In genomic region chr2:161139098-161139987, GRCh38 we compare ENCODE assay signal across 8 cellular contexts. TPM values are rescaled to one million over a fixed set of nuclear protein-coding genes. Genes with fewer than 3 reads are reported as not detected.
DNase-seq lines count a peak whose midpoint lies in the region; ATAC-seq and TF ChIP-seq lines count a peak whose summit lies in the region.

No MANE protein-coding gene starts in this region.

- no peaks in the 10 kb centered on the region for H3F3A ChIP-seq in GM23338 (replicated peaks; ENCODE audit: low read depth)

- no peak for TF ChIP-seq EP300 in ovary (IDR thresholded peaks at IDR 0.05)

- H3K4me3 ChIP-seq in ovary (no peak overlapping the region), GM23338 (no peak overlapping the region)

- no peaks in the 10 kb centered on the region for H3K9me3 ChIP-seq in ovary

- no peaks in the 10 kb centered on the region for H3K9me2 ChIP-seq in GM23338 (ENCODE audit: insufficient read depth)

- intact Hi-C loops in ovary (cut with DNase I), result no loop called here

- H3K27me3 Mint-ChIP-seq in T-helper 2 cell treated with Interferon-gamma antibody and Interleukin-4, amounts not matched to agents 5 μg/mL and 100 μg/mL, for 36 hours (ENCODE audit: low read depth), result no peaks in the 10 kb centered on the region
- H3K27me3 Mint-ChIP-seq in GM23338 (ENCODE audit: insufficient read depth, low read depth, poor library complexity), result peaks cover 4% of the 10 kb centered on the region

- no peak for TF ChIP-seq CTCF in ovary (IDR thresholded peaks at IDR 0.05)
- no peak for TF ChIP-seq CTCF in GM23338 (conservative IDR thresholded peaks at IDR 0.05; ENCODE audit: low read depth in 2 of 2)

- H3K36me3 Mint-ChIP-seq in T-helper 2 cell treated with Interferon-gamma antibody and Interleukin-4, amounts not matched to agents 5 μg/mL and 100 μg/mL, for 36 hours (ENCODE audit: low read depth), result peaks cover 32% of the 10 kb centered on the region
- no peaks in the 10 kb centered on the region for H3K36me3 Mint-ChIP-seq in GM23338 (ENCODE audit: low read depth)

- no peak overlapping the region for H3K4me2 ChIP-seq in GM23338

- H3K27me3 ChIP-seq in ovary (no peaks in the 10 kb centered on the region), GM23338 (ENCODE audit: insufficient read depth) (no peaks in the 10 kb centered on the region)

- WGBS in ovary, 3 donors, result 3 to 11% (median 10%) methylated on average over 3 of the region's 3 CpGs

- DNase-seq in GM04503 (ENCODE audit: low read depth) (peak; percentile 84), HCEC 1CT (peak; percentile 76), hepatic stellate cell (ENCODE audit: low spot score) (peak; percentile 19), ovary (no peak), GM23338 (ENCODE audit: low spot score) (no peak), hippocampal formation (lab: John Stamatoyannopoulos, UW) (no peak), NCI-H187 (lab: John Stamatoyannopoulos, UW) (no peak)
- DNase-seq in T-helper 2 cell treated with Interferon-gamma antibody and Interleukin-4, amounts not matched to agents 5 μg/mL and 100 μg/mL, for 36 hours (ENCODE audit: low spot score), result no peak

- no peak overlapping the region for H2AFZ ChIP-seq in GM23338

- ATAC-seq in GM23338, result no peak

- H3K4me1 Mint-ChIP-seq in T-helper 2 cell treated with Interferon-gamma antibody and Interleukin-4, amounts not matched to agents 5 μg/mL and 100 μg/mL, for 36 hours (ENCODE audit: low read depth), result peaks cover 56% of the 10 kb centered on the region
- peaks cover 21% of the 10 kb centered on the region for H3K4me1 Mint-ChIP-seq in GM23338

- no peaks in the 10 kb centered on the region for H3K79me2 ChIP-seq in GM23338 (replicated peaks; ENCODE audit: insufficient read depth)

- peak overlapping the region; percentile 90 for H3K4me3 Mint-ChIP-seq in T-helper 2 cell treated with Interferon-gamma antibody and Interleukin-4, amounts not matched to agents 5 μg/mL and 100 μg/mL, for 36 hours
- H3K4me3 Mint-ChIP-seq in GM23338, result no peak overlapping the region

- H3K27ac ChIP-seq in ovary (peak overlapping the region in 1 of 2 donors; percentile 10), GM23338 (ENCODE audit: low read depth) (no peak overlapping the region)

- H3K27ac Mint-ChIP-seq in T-helper 2 cell treated with Interferon-gamma antibody and Interleukin-4, amounts not matched to agents 5 μg/mL and 100 μg/mL, for 36 hours, result peak overlapping the region; percentile 82
- H3K27ac Mint-ChIP-seq in GM23338, result no peak overlapping the region

- H3K36me3 ChIP-seq in ovary (no peaks in the 10 kb centered on the region), GM23338 (ENCODE audit: insufficient read depth) (no peaks in the 10 kb centered on the region)

- TF ChIP-seq POLR2A in ovary (IDR thresholded peaks at IDR 0.05), result no peak

- no peaks in the 10 kb centered on the region for H4K20me1 ChIP-seq in GM23338 (replicated peaks; ENCODE audit: insufficient read depth)

- peaks cover 10% of the 10 kb centered on the region for H3K4me1 ChIP-seq in ovary (ENCODE audit: insufficient read depth)
- H3K4me1 ChIP-seq in GM23338 (ENCODE audit: insufficient read depth), result peaks cover 11% of the 10 kb centered on the region

- peaks cover 13% of the 10 kb centered on the region for H3K9me3 Mint-ChIP-seq in T-helper 2 cell treated with Interferon-gamma antibody and Interleukin-4, amounts not matched to agents 5 μg/mL and 100 μg/mL, for 36 hours
- H3K9me3 Mint-ChIP-seq in GM23338, result peaks cover 10% of the 10 kb centered on the region; the same call in 2 of the 3 replicates

TF ChIP-seq in GM23338, 12 proteins besides CTCF, POLR2A, EP300 and RAD21 (continues in another document):
- no peak for TF ChIP-seq EZH2 (IDR thresholded peaks at IDR 0.05; ENCODE audit: low read depth, unreplicated experiment)
- TF ChIP-seq POLR2AphosphoS5 (IDR thresholded peaks at IDR 0.05; ENCODE audit: low read depth), result no peak
- no peak for TF ChIP-seq NANOG (IDR thresholded peaks at IDR 0.05; ENCODE audit: borderline replicate concordance)
- TF ChIP-seq ETS1 (IDR thresholded peaks at IDR 0.05), result no peak
- no peak for TF ChIP-seq STAT1 (IDR thresholded peaks at IDR 0.05; ENCODE audit: unreplicated experiment)
- TF ChIP-seq ZNF462 (CRISPR knock-in tag; IDR thresholded peaks at IDR 0.05), result no peak
- no peak for TF ChIP-seq ZNF114 (CRISPR knock-in tag; IDR thresholded peaks at IDR 0.05)
- TF ChIP-seq ZNF331 (CRISPR knock-in tag; IDR thresholded peaks at IDR 0.05; ENCODE audit: low read depth), result no peak
- TF ChIP-seq JUNB (IDR thresholded peaks at IDR 0.05; ENCODE audit: unreplicated experiment), result no peak
- no peak for TF ChIP-seq EZH2phosphoT487 (IDR thresholded peaks at IDR 0.05; ENCODE audit: unreplicated experiment)

RNA-seq across cellular contexts. Expression of gene TANK, which starts 20.9 kb away (rescaled TPM):
- total RNA-seq in ovary, result 10 to 100 TPM; 34.6 to 99.8 (median 53.1) TPM
- 10 to 100 TPM; 31.4 to 38.8 TPM for polyA plus RNA-seq in ovary
- 22.2 and 27.7 TPM in 2 replicates for total RNA-seq in GM23338 (2014; rRNA removed; shearing (Covaris generic))
- 35.4 and 36.5 TPM in 2 replicates for polyA plus RNA-seq in GM23338 (2016; fragmentation: Nextera tagmentation; extraction: Ambion mirVana)

Comparison
In these comparisons a context has a peak if more than half of its experiments do, and no peak if none do; other contexts are left out.
1. DNase-seq: peak in GM04503 (single experiment), HCEC 1CT (single experiment) and hepatic stellate cell (single experiment); none in T-helper 2 cell treated with Interferon-gamma antibody and Interleukin-4, amounts not matched to agents 5 μg/mL and 100 μg/mL, for 36 hours (single experiment), ovary (0 of 5), GM23338 (single experiment), hippocampal formation (0 of 2) and NCI-H187 (0 of 2).